ENCODE assay signal across 17 cellular contexts in the genomic region with DNA sequence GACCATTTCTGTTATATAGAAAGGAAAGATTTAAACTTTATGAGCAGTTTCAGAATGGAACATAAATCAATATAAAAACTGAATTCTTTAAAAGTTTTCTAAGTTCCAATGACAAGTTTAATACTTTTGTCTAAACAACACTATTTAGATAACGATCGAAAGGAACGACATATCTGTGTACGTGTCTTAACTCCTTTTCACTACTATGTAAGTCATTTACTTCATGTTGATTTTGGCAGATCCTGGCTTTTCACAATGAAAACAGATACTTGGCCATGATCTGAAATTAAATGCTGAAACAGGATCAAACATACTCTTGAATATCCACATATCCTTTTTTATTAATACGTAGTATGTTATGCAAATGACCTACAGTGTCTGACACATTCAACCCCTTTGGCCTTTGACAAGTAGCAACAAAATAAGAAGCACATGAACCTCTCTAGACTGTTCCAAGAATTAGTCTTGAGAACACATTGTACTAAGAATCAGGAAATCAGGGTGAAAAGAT. TPM values are rescaled to one million over a fixed set of nuclear protein-coding genes. Genes with fewer than 3 reads are reported as not detected.
DNase-seq lines count a peak whose midpoint lies in the region; ATAC-seq and TF ChIP-seq lines count a peak whose summit lies in the region.
"Had no signal": no experiment of that assay in that cellular context is flagged by ENCODE, and none has a peak within 500 bp of the region (broad histone marks: within the 10 kb centered on the region; RNA-seq: fewer than 3 reads in every experiment).

No MANE protein-coding gene starts in this region.

- no peaks in the 10 kb centered on the region for H3K36me3 Mint-ChIP-seq in osteocyte (ENCODE audit: unreplicated experiment)
- no peaks in the 10 kb centered on the region for H3K36me3 Mint-ChIP-seq in activated CD8-positive, alpha-beta T cell treated with anti-CD3 and anti-CD28 coated beads for 36 hours (ENCODE audit: low read depth)

- WGBS in mammary epithelial cell (ENCODE audit: low coverage, missing lambda C conversion rate) = 83% methylated on average over 5 of the region's 5 CpGs
- WGBS in gastroesophageal sphincter (ENCODE audit: low coverage in 1 of 2), 2 donors = 61 to 66% methylated on average over 5 of the region's 5 CpGs
- WGBS in upper lobe of left lung, 2 donors = 58 to 59% methylated on average over 5 of the region's 5 CpGs

- no peaks in the 10 kb centered on the region for H3K36me3 ChIP-seq in mammary epithelial cell (ENCODE audit: insufficient read depth, low read length)
- no peaks in the 10 kb centered on the region for H3K36me3 ChIP-seq in gastroesophageal sphincter
- no peaks in the 10 kb centered on the region for H3K36me3 ChIP-seq in upper lobe of left lung
- no peaks in the 10 kb centered on the region for H3K36me3 ChIP-seq in A673 (ENCODE audit: insufficient read depth, low read length, poor library complexity, severe bottlenecking)
- no peaks in the 10 kb centered on the region for H3K36me3 ChIP-seq in WERI-Rb-1
- H3K36me3 ChIP-seq: ascending aorta had no signal

- no peak overlapping the region for H3K9ac ChIP-seq in mammary epithelial cell (ENCODE audit: insufficient read depth, low read length)

- no peaks in the 10 kb centered on the region for H4K20me1 ChIP-seq in mammary epithelial cell (ENCODE audit: insufficient read depth, low read length)

- no peaks in the 10 kb centered on the region for H3K27me3 Mint-ChIP-seq in osteocyte (ENCODE audit: unreplicated experiment)
- peaks cover 1% of the 10 kb centered on the region for H3K27me3 Mint-ChIP-seq in activated CD8-positive, alpha-beta T cell treated with anti-CD3 and anti-CD28 coated beads for 36 hours
- H3K27me3 Mint-ChIP-seq: memory B cell had no signal

- H3K4me2 ChIP-seq in mammary epithelial cell (ENCODE audit: insufficient read depth, low read depth, low read length) = no peak overlapping the region

- H3K9me3 Mint-ChIP-seq in osteocyte (ENCODE audit: unreplicated experiment) = no peaks in the 10 kb centered on the region
- no peaks in the 10 kb centered on the region for H3K9me3 Mint-ChIP-seq in activated CD8-positive, alpha-beta T cell treated with anti-CD3 and anti-CD28 coated beads for 36 hours
- H3K9me3 Mint-ChIP-seq: memory B cell; T-helper 2 cell treated with Interferon-gamma antibody and Interleukin-4, amounts not matched to agents 5 μg/mL and 100 μg/mL, for 36 hours had no signal

- H3K27me3 ChIP-seq in mammary epithelial cell (ENCODE audit: insufficient read depth, low read length) (no peaks in the 10 kb centered on the region), gastroesophageal sphincter (no peaks in the 10 kb centered on the region), upper lobe of left lung (no peaks in the 10 kb centered on the region), A673 (replicated peaks; ENCODE audit: insufficient read depth, low read depth, low read length, poor library complexity) (no peaks in the 10 kb centered on the region), WERI-Rb-1 (ENCODE audit: insufficient read depth, low read depth, severe bottlenecking) (no peaks in the 10 kb centered on the region)
- H3K27me3 ChIP-seq: ascending aorta had no signal

- no peak overlapping the region for H3K27ac ChIP-seq in mammary epithelial cell (ENCODE audit: insufficient read depth, low read depth, low read length)
- peak overlapping the region in 2 of 4 donors; percentile 27 to 52 for H3K27ac ChIP-seq in gastroesophageal sphincter
- peak overlapping the region; percentile 27 to 73 (median 60) for H3K27ac ChIP-seq in upper lobe of left lung
- no peak overlapping the region for H3K27ac ChIP-seq in A673 (ENCODE audit: low read depth, low read length, poor library complexity, severe bottlenecking)
- no peak overlapping the region for H3K27ac ChIP-seq in WERI-Rb-1

- no peak for TF ChIP-seq POLR2A in gastroesophageal sphincter (IDR thresholded peaks at IDR 0.05)
- TF ChIP-seq POLR2A in upper lobe of left lung (IDR thresholded peaks at IDR 0.05) = no peak

- peaks cover 5% of the 10 kb centered on the region for H3K4me1 ChIP-seq in mammary epithelial cell (ENCODE audit: insufficient read depth, low read length)
- H3K4me1 ChIP-seq in gastroesophageal sphincter = no peaks in the 10 kb centered on the region
- H3K4me1 ChIP-seq in upper lobe of left lung = peaks cover 0 to 13% (median 10%) of the 10 kb centered on the region in 4 donors
- H3K4me1 ChIP-seq in A673 (ENCODE audit: insufficient read depth, low read length, poor library complexity, severe bottlenecking) = no peaks in the 10 kb centered on the region

- intact Hi-C loops in mammary epithelial cell (cut with micrococcal nuclease) (loop anchor here (1.0 kb wide), 1 partner anchor 11 kb away; no protein-coding TSS in a partner anchor), A673 (cut with micrococcal nuclease; ENCODE audit: unreplicated experiment) (no loop called here)
- intact Hi-C loops in activated CD8-positive, alpha-beta T cell treated with anti-CD3 and anti-CD28 coated beads for 36 hours (cut with micrococcal nuclease) = no loop called here

- no peak overlapping the region for H3K4me3 Mint-ChIP-seq in osteocyte (ENCODE audit: unreplicated experiment)
- no peak overlapping the region for H3K4me3 Mint-ChIP-seq in activated CD8-positive, alpha-beta T cell treated with anti-CD3 and anti-CD28 coated beads for 36 hours
- H3K4me3 Mint-ChIP-seq: memory B cell; T-helper 2 cell treated with Interferon-gamma antibody and Interleukin-4, amounts not matched to agents 5 μg/mL and 100 μg/mL, for 36 hours had no signal

- no peaks in the 10 kb centered on the region for H3K79me2 ChIP-seq in mammary epithelial cell (ENCODE audit: insufficient read depth, low read length)

- in situ Hi-C loops in mammary epithelial cell (cut with MboI; ENCODE audit: low sequenced_read_pairs in 2 of 2) = loop anchor here in 1 of 2 donors (25.0 kb wide), 1 partner anchor 129 kb away; no protein-coding TSS in a partner anchor

- H2AFZ ChIP-seq in mammary epithelial cell (ENCODE audit: low read depth, low read length) = no peak overlapping the region

- H3K9me3 ChIP-seq in mammary epithelial cell (replicated peaks; ENCODE audit: insufficient read depth, low read length) = no peaks in the 10 kb centered on the region
- H3K9me3 ChIP-seq in gastroesophageal sphincter = no peaks in the 10 kb centered on the region
- no peaks in the 10 kb centered on the region for H3K9me3 ChIP-seq in upper lobe of left lung
- H3K9me3 ChIP-seq in A673 (ENCODE audit: low read depth, low read length, poor library complexity, severe bottlenecking) = no peaks in the 10 kb centered on the region
- H3K9me3 ChIP-seq in WERI-Rb-1 (ENCODE audit: severe bottlenecking) = no peaks in the 10 kb centered on the region
- H3K9me3 ChIP-seq: ascending aorta had no signal

- peak overlapping the region; percentile 19 for H3K27ac Mint-ChIP-seq in osteocyte (ENCODE audit: unreplicated experiment)
- no peak overlapping the region for H3K27ac Mint-ChIP-seq in activated CD8-positive, alpha-beta T cell treated with anti-CD3 and anti-CD28 coated beads for 36 hours
- H3K27ac Mint-ChIP-seq: memory B cell; T-helper 2 cell treated with Interferon-gamma antibody and Interleukin-4, amounts not matched to agents 5 μg/mL and 100 μg/mL, for 36 hours had no signal

- CTCF ChIA-PET in mammary epithelial cell (lab: Charles Lee; ENCODE audit: low non-redundant PET) (no interaction called here), A673 (lab: Charles Lee) (no interaction called here)
- CTCF ChIA-PET in activated CD8-positive, alpha-beta T cell treated with anti-CD3 and anti-CD28 coated beads for 36 hours (lab: Charles Lee) = no interaction called here

- BruUV-seq in mammary epithelial cell (replicated peaks; lab: Mats Ljungman, UMichigan) (no TSS peak), A673 (replicated peaks; lab: Mats Ljungman, UMichigan) (no TSS peak)

- POLR2A ChIA-PET in A673 (lab: Charles Lee; ENCODE audit: low non-redundant PET) = no interaction called here
- POLR2A ChIA-PET in activated CD8-positive, alpha-beta T cell treated with anti-CD3 and anti-CD28 coated beads for 36 hours (lab: Charles Lee) = no interaction called here

- dilution Hi-C loops in mammary epithelial cell (cut with HindIII; ENCODE audit: low sequenced_read_pairs) = no loop called here

- H3K4me3 ChIP-seq in mammary epithelial cell (replicated peaks in 1 of 3; ENCODE audit: insufficient read depth in 1 of 3, low read depth in 2 of 3, low read length in 3 of 3) = no peak overlapping the region
- H3K4me3 ChIP-seq in gastroesophageal sphincter = no peak overlapping the region
- no peak overlapping the region for H3K4me3 ChIP-seq in upper lobe of left lung
- no peak overlapping the region for H3K4me3 ChIP-seq in A673 (ENCODE audit: low read depth, low read length, poor library complexity, severe bottlenecking)
- no peak overlapping the region for H3K4me3 ChIP-seq in WERI-Rb-1 (ENCODE audit: low read depth, low read length)
- H3K4me3 ChIP-seq: ascending aorta had no signal

- H3K4me1 Mint-ChIP-seq in osteocyte (ENCODE audit: unreplicated experiment) = peaks cover 15% of the 10 kb centered on the region
- H3K4me1 Mint-ChIP-seq in activated CD8-positive, alpha-beta T cell treated with anti-CD3 and anti-CD28 coated beads for 36 hours (ENCODE audit: low read depth) = no peaks in the 10 kb centered on the region
- H3K4me1 Mint-ChIP-seq: memory B cell had no signal

- peak; percentile 50 for DNase-seq in mammary epithelial cell
- no peak for DNase-seq in osteocyte (ENCODE audit: extremely low spot score, unreplicated experiment)
- no peak for DNase-seq in upper lobe of left lung
- DNase-seq in A673 (ENCODE audit: low spot score) = no peak
- DNase-seq in activated CD8-positive, alpha-beta T cell treated with anti-CD3 and anti-CD28 coated beads for 36 hours = no peak
- DNase-seq in WERI-Rb-1 = no peak
- DNase-seq in activated CD4-positive, alpha-beta T cell treated with anti-CD3 and anti-CD28 coated beads for 1 hour = no peak
- DNase-seq: C1 segment of cervical spinal cord; DND-41; hypothalamus; NCI-H2029 treated with DMSO at 0.1 percent for 48 hours; NCI-H748 treated with DMSO at 0.1 percent for 48 hours; stimulated activated CD4-positive, alpha-beta T cell treated with anti-CD3 and anti-CD28 coated beads, Interleukin-1b, Interleukin-23, amount 100 ng/mL, for 48 hours had no signal

- TF ChIP-seq CTCF in mammary epithelial cell (conservative IDR thresholded peaks at IDR 0.05 in 1 of 2, IDR thresholded peaks at IDR 0.05 in 1 of 2; ENCODE audit: extremely low read depth in 1 of 2, insufficient read depth in 1 of 2, low read depth in 1 of 2, low read length in 2 of 2) (no peak), gastroesophageal sphincter (IDR thresholded peaks at IDR 0.05) (no peak), osteocyte (IDR thresholded peaks at IDR 0.05) (no peak), upper lobe of left lung (IDR thresholded peaks at IDR 0.05) (no peak), A673 (conservative IDR thresholded peaks at IDR 0.05; ENCODE audit: low read depth, low read length) (no peak), WERI-Rb-1 (IDR thresholded peaks at IDR 0.05; ENCODE audit: low read depth, low read length) (no peak)
- no peak for TF ChIP-seq CTCF in activated CD8-positive, alpha-beta T cell treated with anti-CD3 and anti-CD28 coated beads for 36 hours (IDR thresholded peaks at IDR 0.05)

- ATAC-seq in gastroesophageal sphincter (peak; percentile 57), upper lobe of left lung (ENCODE audit: low FRiP score in 2 of 2) (peak; percentile 58 to 82)
- ATAC-seq in activated CD8-positive, alpha-beta T cell treated with anti-CD3 and anti-CD28 coated beads for 36 hours = no peak

- TF ChIP-seq EP300 in gastroesophageal sphincter (IDR thresholded peaks at IDR 0.05) (no peak), upper lobe of left lung (IDR thresholded peaks at IDR 0.05) (peak in 1 of 4 donors; percentile 58)

RNA-seq across cellular contexts. Expression of a gene that starts 41.9 kb away (rescaled TPM):
- total RNA-seq in mammary epithelial cell (10 to 100 TPM in 1 of 2 donors, 1 to 10 TPM in 1; 3.3 to 13.0 TPM), gastroesophageal sphincter (10 to 100 TPM in 3 of 4 donors, 1 to 10 TPM in 1; 9.4 to 25.1 (median 15.3) TPM), osteocyte (1.7 and 3.9 TPM in 2 replicates), upper lobe of left lung (10 to 100 TPM in 4 of 6 donors, 1 to 10 TPM in 2; 5.0 to 27.1 (median 15.0) TPM), A673 (2021) (6.2 and 8.1 TPM in 2 replicates)
- 6.9 TPM for polyA plus RNA-seq in mammary epithelial cell
- not detected for polyA minus RNA-seq in mammary epithelial cell
- 1 to 10 TPM; 4.5 TPM for total RNA-seq in activated CD8-positive, alpha-beta T cell treated with anti-CD3 and anti-CD28 coated beads for 36 hours

RNA-seq across cellular contexts. Expression of a gene that starts 45.4 kb away (rescaled TPM):
- under 1 TPM in 1 of 2 donors, not detected in 1; 0.17 TPM for total RNA-seq in mammary epithelial cell
- polyA plus RNA-seq in mammary epithelial cell = not detected
- polyA minus RNA-seq in mammary epithelial cell = not detected
- total RNA-seq in gastroesophageal sphincter = under 1 TPM in 2 of 4 donors, not detected in 2; 0.12 to 0.13 TPM
- total RNA-seq in osteocyte = not detected in 2 replicates
- total RNA-seq in upper lobe of left lung = under 1 TPM in 2 of 6 donors, not detected in 4; 0.06 to 0.49 TPM
- 0.11 TPM in 1 of 2 replicates, not detected in the other for total RNA-seq in A673 (2021)
- not detected for total RNA-seq in activated CD8-positive, alpha-beta T cell treated with anti-CD3 and anti-CD28 coated beads for 36 hours
- total RNA-seq: ascending aorta had no signal

Comparison
In these comparisons a context has a peak if more than half of its experiments do, and no peak if none do; other contexts are left out.
1. H3K27ac ChIP-seq: peak in upper lobe of left lung (4 of 4); none in mammary epithelial cell (single experiment), A673 (single experiment) and WERI-Rb-1 (single experiment).